ENCODE assay signal across 1 cellular context in the genomic region with DNA sequence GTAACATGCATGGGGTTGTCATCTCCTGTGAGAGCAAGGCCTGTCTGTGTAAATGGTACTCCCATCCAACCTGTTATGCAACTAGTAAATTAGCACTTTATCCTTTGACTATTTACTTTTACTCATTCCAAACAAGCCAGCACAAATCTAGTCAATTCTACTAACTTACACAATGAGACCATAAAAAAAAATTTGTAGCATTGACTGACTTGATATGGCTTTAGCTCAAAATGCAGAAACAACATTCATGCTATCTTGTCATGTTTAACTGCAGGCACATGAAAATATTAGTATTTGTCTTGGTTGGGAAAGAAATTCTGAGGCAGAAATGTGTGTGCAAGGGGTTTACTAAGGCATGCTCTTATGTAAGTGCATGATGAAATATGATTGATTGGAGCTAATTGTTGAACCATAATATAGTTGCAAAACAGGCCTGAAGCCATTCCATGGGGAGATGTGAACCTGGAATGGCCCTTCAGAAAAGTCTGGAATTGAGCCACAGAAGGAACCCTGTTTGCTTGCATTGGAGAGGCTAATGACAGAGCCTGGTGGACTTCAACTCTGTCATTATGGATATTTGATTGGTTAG.
A peak's percentile ranks its signal among the peaks of the same experiment; 100 is the strongest.
TF ChIP-seq lines count a peak whose summit lies in the region.

No MANE protein-coding gene starts in this region.

TF ChIP-seq in HepG2, 621 proteins besides CTCF, POLR2A, EP300 and RAD21 (continued from another document and continues in another):
- TF ChIP-seq, protein P1, sequence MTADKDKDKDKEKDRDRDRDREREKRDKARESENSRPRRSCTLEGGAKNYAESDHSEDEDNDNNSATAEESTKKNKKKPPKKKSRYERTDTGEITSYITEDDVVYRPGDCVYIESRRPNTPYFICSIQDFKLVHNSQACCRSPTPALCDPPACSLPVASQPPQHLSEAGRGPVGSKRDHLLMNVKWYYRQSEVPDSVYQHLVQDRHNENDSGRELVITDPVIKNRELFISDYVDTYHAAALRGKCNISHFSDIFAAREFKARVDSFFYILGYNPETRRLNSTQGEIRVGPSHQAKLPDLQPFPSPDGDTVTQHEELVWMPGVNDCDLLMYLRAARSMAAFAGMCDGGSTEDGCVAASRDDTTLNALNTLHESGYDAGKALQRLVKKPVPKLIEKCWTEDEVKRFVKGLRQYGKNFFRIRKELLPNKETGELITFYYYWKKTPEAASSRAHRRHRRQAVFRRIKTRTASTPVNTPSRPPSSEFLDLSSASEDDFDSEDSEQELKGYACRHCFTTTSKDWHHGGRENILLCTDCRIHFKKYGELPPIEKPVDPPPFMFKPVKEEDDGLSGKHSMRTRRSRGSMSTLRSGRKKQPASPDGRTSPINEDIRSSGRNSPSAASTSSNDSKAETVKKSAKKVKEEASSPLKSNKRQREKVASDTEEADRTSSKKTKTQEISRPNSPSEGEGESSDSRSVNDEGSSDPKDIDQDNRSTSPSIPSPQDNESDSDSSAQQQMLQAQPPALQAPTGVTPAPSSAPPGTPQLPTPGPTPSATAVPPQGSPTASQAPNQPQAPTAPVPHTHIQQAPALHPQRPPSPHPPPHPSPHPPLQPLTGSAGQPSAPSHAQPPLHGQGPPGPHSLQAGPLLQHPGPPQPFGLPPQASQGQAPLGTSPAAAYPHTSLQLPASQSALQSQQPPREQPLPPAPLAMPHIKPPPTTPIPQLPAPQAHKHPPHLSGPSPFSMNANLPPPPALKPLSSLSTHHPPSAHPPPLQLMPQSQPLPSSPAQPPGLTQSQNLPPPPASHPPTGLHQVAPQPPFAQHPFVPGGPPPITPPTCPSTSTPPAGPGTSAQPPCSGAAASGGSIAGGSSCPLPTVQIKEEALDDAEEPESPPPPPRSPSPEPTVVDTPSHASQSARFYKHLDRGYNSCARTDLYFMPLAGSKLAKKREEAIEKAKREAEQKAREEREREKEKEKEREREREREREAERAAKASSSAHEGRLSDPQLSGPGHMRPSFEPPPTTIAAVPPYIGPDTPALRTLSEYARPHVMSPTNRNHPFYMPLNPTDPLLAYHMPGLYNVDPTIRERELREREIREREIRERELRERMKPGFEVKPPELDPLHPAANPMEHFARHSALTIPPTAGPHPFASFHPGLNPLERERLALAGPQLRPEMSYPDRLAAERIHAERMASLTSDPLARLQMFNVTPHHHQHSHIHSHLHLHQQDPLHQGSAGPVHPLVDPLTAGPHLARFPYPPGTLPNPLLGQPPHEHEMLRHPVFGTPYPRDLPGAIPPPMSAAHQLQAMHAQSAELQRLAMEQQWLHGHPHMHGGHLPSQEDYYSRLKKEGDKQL (CRISPR knock-in tag; IDR thresholded peaks at IDR 0.05; ENCODE audit: low read depth), result peak; percentile 38; the same call in 1 of the 2 replicates
- TF ChIP-seq ZNF780A (CRISPR knock-in tag; IDR thresholded peaks at IDR 0.05), result 0 out of 2 replicates have a peak, but pooled peaks have one; percentile 24
- TF ChIP-seq, protein P2, sequence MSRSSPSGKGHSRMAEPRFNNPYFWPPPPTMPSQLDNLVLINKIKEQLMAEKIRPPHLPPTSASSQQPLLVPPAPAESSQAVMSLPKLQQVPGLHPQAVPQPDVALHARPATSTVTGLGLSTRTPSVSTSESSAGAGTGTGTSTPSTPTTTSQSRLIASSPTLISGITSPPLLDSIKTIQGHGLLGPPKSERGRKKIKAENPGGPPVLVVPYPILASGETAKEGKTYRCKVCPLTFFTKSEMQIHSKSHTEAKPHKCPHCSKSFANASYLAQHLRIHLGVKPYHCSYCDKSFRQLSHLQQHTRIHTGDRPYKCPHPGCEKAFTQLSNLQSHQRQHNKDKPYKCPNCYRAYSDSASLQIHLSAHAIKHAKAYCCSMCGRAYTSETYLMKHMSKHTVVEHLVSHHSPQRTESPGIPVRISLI (CRISPR knock-in tag; IDR thresholded peaks at IDR 0.05; ENCODE audit: borderline replicate concordance), result peak; percentile 91
- TF ChIP-seq ZNF34 (CRISPR knock-in tag; IDR thresholded peaks at IDR 0.05; ENCODE audit: borderline replicate concordance), result peak; percentile 88; the same call in 1 of the 2 replicates
- TF ChIP-seq TARDBP (CRISPR knock-in tag; IDR thresholded peaks at IDR 0.05), result peak; percentile 56; the same call in 1 of the 2 replicates
- TF ChIP-seq ZKSCAN8 (CRISPR knock-in tag; IDR thresholded peaks at IDR 0.05; ENCODE audit: borderline replicate concordance), result peak; percentile 72; the same call in 1 of the 2 replicates
- TF ChIP-seq MEIS1 (CRISPR knock-in tag; IDR thresholded peaks at IDR 0.05; ENCODE audit: borderline replicate concordance), result peak; percentile 59; the same call in 1 of the 2 replicates
- peak; percentile 28 for TF ChIP-seq PHF5A (CRISPR knock-in tag; IDR thresholded peaks at IDR 0.05; ENCODE audit: low read depth, unreplicated experiment)
- TF ChIP-seq, protein P3, sequence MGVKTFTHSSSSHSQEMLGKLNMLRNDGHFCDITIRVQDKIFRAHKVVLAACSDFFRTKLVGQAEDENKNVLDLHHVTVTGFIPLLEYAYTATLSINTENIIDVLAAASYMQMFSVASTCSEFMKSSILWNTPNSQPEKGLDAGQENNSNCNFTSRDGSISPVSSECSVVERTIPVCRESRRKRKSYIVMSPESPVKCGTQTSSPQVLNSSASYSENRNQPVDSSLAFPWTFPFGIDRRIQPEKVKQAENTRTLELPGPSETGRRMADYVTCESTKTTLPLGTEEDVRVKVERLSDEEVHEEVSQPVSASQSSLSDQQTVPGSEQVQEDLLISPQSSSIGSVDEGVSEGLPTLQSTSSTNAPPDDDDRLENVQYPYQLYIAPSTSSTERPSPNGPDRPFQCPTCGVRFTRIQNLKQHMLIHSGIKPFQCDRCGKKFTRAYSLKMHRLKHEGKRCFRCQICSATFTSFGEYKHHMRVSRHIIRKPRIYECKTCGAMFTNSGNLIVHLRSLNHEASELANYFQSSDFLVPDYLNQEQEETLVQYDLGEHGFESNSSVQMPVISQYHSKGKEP (CRISPR knock-in tag; IDR thresholded peaks at IDR 0.05), result no peak
- peak; percentile 81 for TF ChIP-seq JUNB (CRISPR knock-in tag; IDR thresholded peaks at IDR 0.05; ENCODE audit: borderline replicate concordance)
- TF ChIP-seq, protein P4, sequence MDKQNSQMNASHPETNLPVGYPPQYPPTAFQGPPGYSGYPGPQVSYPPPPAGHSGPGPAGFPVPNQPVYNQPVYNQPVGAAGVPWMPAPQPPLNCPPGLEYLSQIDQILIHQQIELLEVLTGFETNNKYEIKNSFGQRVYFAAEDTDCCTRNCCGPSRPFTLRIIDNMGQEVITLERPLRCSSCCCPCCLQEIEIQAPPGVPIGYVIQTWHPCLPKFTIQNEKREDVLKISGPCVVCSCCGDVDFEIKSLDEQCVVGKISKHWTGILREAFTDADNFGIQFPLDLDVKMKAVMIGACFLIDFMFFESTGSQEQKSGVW (CRISPR knock-in tag; IDR thresholded peaks at IDR 0.05; ENCODE audit: borderline replicate concordance), result no peak
- no peak for TF ChIP-seq ZNF883 (CRISPR knock-in tag; IDR thresholded peaks at IDR 0.05; ENCODE audit: not compliant biosample characterization)
- TF ChIP-seq ZSCAN29 (CRISPR knock-in tag; conservative IDR thresholded peaks at IDR 0.05), result 0 out of 2 replicates have a peak, but pooled peaks have one; percentile 72
- peak; percentile 39; the same call in 1 of the 2 replicates for TF ChIP-seq ZSCAN9 (CRISPR knock-in tag; IDR thresholded peaks at IDR 0.05; ENCODE audit: borderline replicate concordance)
- no peak for TF ChIP-seq SRSF4 (IDR thresholded peaks at IDR 0.05; ENCODE audit: low read depth, low read length, poor library complexity, severe bottlenecking)
- no peak for TF ChIP-seq ZNF260 (CRISPR knock-in tag; IDR thresholded peaks at IDR 0.05; ENCODE audit: borderline replicate concordance, low read depth)
- TF ChIP-seq ZNF660 (CRISPR knock-in tag; IDR thresholded peaks at IDR 0.05; ENCODE audit: borderline replicate concordance, low read depth), result no peak
- TF ChIP-seq JUND (CRISPR knock-in tag; IDR thresholded peaks at IDR 0.05), result 0 out of 2 replicates have a peak, but pooled peaks have one; percentile 39
- peak; percentile 96 for TF ChIP-seq HOXA5 (CRISPR knock-in tag; IDR thresholded peaks at IDR 0.05)
- TF ChIP-seq TSC22D2 (CRISPR knock-in tag; IDR thresholded peaks at IDR 0.05; ENCODE audit: borderline replicate concordance), result peak; percentile 43; the same call in 1 of the 2 replicates
- TF ChIP-seq, protein P5, sequence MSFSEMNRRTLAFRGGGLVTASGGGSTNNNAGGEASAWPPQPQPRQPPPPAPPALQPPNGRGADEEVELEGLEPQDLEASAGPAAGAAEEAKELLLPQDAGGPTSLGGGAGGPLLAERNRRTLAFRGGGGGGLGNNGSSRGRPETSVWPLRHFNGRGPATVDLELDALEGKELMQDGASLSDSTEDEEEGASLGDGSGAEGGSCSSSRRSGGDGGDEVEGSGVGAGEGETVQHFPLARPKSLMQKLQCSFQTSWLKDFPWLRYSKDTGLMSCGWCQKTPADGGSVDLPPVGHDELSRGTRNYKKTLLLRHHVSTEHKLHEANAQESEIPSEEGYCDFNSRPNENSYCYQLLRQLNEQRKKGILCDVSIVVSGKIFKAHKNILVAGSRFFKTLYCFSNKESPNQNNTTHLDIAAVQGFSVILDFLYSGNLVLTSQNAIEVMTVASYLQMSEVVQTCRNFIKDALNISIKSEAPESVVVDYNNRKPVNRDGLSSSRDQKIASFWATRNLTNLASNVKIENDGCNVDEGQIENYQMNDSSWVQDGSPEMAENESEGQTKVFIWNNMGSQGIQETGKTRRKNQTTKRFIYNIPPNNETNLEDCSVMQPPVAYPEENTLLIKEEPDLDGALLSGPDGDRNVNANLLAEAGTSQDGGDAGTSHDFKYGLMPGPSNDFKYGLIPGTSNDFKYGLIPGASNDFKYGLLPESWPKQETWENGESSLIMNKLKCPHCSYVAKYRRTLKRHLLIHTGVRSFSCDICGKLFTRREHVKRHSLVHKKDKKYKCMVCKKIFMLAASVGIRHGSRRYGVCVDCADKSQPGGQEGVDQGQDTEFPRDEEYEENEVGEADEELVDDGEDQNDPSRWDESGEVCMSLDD (CRISPR knock-in tag; IDR thresholded peaks at IDR 0.05; ENCODE audit: borderline replicate concordance), result no peak
- no peak for TF ChIP-seq NR1H2 (CRISPR knock-in tag; IDR thresholded peaks at IDR 0.05; ENCODE audit: borderline replicate concordance, low read depth)
- TF ChIP-seq, protein P6, sequence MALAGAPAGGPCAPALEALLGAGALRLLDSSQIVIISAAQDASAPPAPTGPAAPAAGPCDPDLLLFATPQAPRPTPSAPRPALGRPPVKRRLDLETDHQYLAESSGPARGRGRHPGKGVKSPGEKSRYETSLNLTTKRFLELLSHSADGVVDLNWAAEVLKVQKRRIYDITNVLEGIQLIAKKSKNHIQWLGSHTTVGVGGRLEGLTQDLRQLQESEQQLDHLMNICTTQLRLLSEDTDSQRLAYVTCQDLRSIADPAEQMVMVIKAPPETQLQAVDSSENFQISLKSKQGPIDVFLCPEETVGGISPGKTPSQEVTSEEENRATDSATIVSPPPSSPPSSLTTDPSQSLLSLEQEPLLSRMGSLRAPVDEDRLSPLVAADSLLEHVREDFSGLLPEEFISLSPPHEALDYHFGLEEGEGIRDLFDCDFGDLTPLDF (CRISPR knock-in tag; IDR thresholded peaks at IDR 0.05), result no peak
- no peak for TF ChIP-seq ZSCAN31 (CRISPR knock-in tag; IDR thresholded peaks at IDR 0.05; ENCODE audit: low read depth)
- no peak for TF ChIP-seq ZNF546 (CRISPR knock-in tag; conservative IDR thresholded peaks at IDR 0.05)
- TF ChIP-seq ZNF251 (CRISPR knock-in tag; IDR thresholded peaks at IDR 0.05), result no peak
- TF ChIP-seq, protein P7, sequence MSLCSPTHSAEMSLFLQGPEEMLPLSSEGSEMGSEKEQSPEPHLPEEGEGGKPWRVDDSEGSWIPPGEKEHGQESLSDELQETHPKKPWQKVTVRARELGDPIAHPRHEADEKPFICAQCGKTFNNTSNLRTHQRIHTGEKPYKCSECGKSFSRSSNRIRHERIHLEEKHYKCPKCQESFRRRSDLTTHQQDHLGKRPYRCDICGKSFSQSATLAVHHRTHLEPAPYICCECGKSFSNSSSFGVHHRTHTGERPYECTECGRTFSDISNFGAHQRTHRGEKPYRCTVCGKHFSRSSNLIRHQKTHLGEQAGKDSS (CRISPR knock-in tag; IDR thresholded peaks at IDR 0.05; ENCODE audit: borderline replicate concordance, low read depth), result no peak
- TF ChIP-seq ZNF776 (CRISPR knock-in tag; IDR thresholded peaks at IDR 0.05), result no peak
- TF ChIP-seq, protein P8, sequence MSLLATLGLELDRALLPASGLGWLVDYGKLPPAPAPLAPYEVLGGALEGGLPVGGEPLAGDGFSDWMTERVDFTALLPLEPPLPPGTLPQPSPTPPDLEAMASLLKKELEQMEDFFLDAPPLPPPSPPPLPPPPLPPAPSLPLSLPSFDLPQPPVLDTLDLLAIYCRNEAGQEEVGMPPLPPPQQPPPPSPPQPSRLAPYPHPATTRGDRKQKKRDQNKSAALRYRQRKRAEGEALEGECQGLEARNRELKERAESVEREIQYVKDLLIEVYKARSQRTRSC (CRISPR knock-in tag; IDR thresholded peaks at IDR 0.05; ENCODE audit: low read depth), result peak; percentile 87; the same call in 1 of the 2 replicates
- TF ChIP-seq, protein P9, sequence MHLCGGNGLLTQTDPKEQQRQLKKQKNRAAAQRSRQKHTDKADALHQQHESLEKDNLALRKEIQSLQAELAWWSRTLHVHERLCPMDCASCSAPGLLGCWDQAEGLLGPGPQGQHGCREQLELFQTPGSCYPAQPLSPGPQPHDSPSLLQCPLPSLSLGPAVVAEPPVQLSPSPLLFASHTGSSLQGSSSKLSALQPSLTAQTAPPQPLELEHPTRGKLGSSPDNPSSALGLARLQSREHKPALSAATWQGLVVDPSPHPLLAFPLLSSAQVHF (CRISPR knock-in tag; IDR thresholded peaks at IDR 0.05), result no peak
- peak; percentile 73 for TF ChIP-seq KAT8 (CRISPR knock-in tag; IDR thresholded peaks at IDR 0.05)
- TF ChIP-seq FOXM1 (CRISPR knock-in tag; IDR thresholded peaks at IDR 0.05), result no peak
- TF ChIP-seq ZNF703 (CRISPR knock-in tag; IDR thresholded peaks at IDR 0.05; ENCODE audit: borderline replicate concordance), result peak; percentile 50; the same call in 1 of the 2 replicates
- TF ChIP-seq ZNF335 (CRISPR knock-in tag; IDR thresholded peaks at IDR 0.05), result no peak
- TF ChIP-seq SMAD1 (CRISPR knock-in tag; IDR thresholded peaks at IDR 0.05; ENCODE audit: borderline replicate concordance, low read depth), result no peak
- TF ChIP-seq, protein P10, sequence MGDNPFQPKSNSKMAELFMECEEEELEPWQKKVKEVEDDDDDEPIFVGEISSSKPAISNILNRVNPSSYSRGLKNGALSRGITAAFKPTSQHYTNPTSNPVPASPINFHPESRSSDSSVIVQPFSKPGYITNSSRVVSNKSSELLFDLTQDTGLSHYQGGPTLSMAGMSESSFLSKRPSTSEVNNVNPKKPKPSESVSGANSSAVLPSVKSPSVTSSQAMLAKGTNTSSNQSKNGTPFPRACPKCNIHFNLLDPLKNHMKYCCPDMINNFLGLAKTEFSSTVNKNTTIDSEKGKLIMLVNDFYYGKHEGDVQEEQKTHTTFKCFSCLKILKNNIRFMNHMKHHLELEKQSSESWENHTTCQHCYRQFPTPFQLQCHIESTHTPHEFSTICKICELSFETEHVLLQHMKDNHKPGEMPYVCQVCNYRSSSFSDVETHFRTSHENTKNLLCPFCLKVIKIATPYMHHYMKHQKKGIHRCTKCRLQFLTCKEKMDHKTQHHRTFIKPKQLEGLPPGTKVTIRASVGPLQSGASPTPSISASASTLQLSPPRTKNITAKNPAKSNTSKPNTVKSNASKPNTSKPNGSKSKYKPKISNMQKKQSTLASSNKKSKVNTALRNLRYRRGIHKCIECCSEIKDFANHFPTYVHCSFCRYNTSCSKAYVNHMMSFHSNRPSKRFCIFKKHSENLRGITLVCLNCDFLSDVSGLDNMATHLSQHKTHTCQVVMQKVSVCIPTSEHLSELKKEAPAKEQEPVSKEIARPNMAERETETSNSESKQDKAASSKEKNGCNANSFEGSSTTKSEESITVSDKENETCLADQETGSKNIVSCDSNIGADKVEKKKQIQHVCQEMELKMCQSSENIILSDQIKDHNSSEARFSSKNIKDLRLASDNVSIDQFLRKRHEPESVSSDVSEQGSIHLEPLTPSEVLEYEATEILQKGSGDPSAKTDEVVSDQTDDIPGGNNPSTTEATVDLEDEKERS (CRISPR knock-in tag; IDR thresholded peaks at IDR 0.05), result peak; percentile 56
